18 cellular contexts compared by ENCODE assay signal in the genomic region with DNA sequence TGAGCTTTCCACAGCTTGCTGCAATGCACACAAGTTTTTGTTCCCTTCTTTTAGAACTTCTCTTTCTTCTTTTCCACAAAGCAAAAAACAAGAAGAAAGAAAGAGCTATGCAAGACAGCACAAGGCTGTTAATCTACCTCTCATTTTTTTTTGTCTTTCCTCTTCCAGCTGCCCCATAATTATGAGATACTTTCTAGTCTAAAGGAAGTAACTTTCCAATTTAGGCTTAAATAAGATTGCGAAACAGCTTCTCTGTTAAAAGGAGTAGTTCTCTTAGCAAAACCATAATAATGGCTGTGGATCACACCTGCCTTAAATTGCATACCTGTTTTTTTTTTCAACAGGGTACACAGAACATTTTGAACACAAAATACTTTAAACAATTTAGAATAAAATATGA.
"Had no signal": no experiment of that assay in that cellular context is flagged by ENCODE, and none has a peak within 500 bp of the region (broad histone marks: within the 10 kb centered on the region; RNA-seq: fewer than 3 reads in every experiment).

No MANE protein-coding gene starts in this region.

- H3K4me1 ChIP-seq: ascending aorta, heart left ventricle, prostate gland, right lobe of liver, tibial artery, vagina had no signal

- H3K9me3 ChIP-seq: ascending aorta, heart left ventricle, mucosa of descending colon, prostate gland, right lobe of liver, tibial artery, vagina had no signal

- H3K4me1 Mint-ChIP-seq: naive thymus-derived CD8-positive, alpha-beta T cell; stimulated activated memory B cell treated with anti-CD40 and anti-IgM and Interleukin-4, amounts not matched to agents 10 μg/mL and 1 μg/mL and 100 μg/mL, for 72 hours had no signal

- H3K27ac ChIP-seq: ascending aorta, heart left ventricle, prostate gland, right lobe of liver, tibial artery, vagina, WERI-Rb-1 had no signal

- H3K9me3 Mint-ChIP-seq: activated CD8-positive, alpha-beta T cell treated with anti-CD3 and anti-CD28 coated beads for 36 hours; activated T-cell treated with anti-CD3 and anti-CD28 coated beads, Interleukin-2, amount 50 U/mL, for 72 hours; naive thymus-derived CD8-positive, alpha-beta T cell; stimulated activated memory B cell treated with anti-CD40 and anti-IgM and Interleukin-4, amounts not matched to agents 10 μg/mL and 1 μg/mL and 100 μg/mL, for 72 hours had no signal

- ATAC-seq: activated CD8-positive, alpha-beta T cell treated with anti-CD3 and anti-CD28 coated beads for 36 hours; activated T-cell treated with anti-CD3 and anti-CD28 coated beads, Interleukin-2, amount 50 U/mL, for 72 hours; heart left ventricle; left lobe of liver; mucosa of descending colon; naive thymus-derived CD8-positive, alpha-beta T cell; stimulated activated memory B cell treated with anti-CD40 and anti-IgM and Interleukin-4, amounts not matched to agents 10 μg/mL and 1 μg/mL and 100 μg/mL, for 72 hours had no signal

- H3K27me3 Mint-ChIP-seq: activated CD8-positive, alpha-beta T cell treated with anti-CD3 and anti-CD28 coated beads for 36 hours; naive thymus-derived CD8-positive, alpha-beta T cell; stimulated activated memory B cell treated with anti-CD40 and anti-IgM and Interleukin-4, amounts not matched to agents 10 μg/mL and 1 μg/mL and 100 μg/mL, for 72 hours had no signal

- H3K36me3 ChIP-seq: prostate gland, vagina had no signal

- H3K4me3 ChIP-seq: ascending aorta, heart left ventricle, mucosa of descending colon, prostate gland, right lobe of liver, tibial artery, vagina had no signal

- H3K4me3 Mint-ChIP-seq: activated CD8-positive, alpha-beta T cell treated with anti-CD3 and anti-CD28 coated beads for 36 hours; activated T-cell treated with anti-CD3 and anti-CD28 coated beads, Interleukin-2, amount 50 U/mL, for 72 hours; naive thymus-derived CD8-positive, alpha-beta T cell; stimulated activated memory B cell treated with anti-CD40 and anti-IgM and Interleukin-4, amounts not matched to agents 10 μg/mL and 1 μg/mL and 100 μg/mL, for 72 hours had no signal

- H3K27ac Mint-ChIP-seq: activated CD8-positive, alpha-beta T cell treated with anti-CD3 and anti-CD28 coated beads for 36 hours; activated T-cell treated with anti-CD3 and anti-CD28 coated beads, Interleukin-2, amount 50 U/mL, for 72 hours; stimulated activated memory B cell treated with anti-CD40 and anti-IgM and Interleukin-4, amounts not matched to agents 10 μg/mL and 1 μg/mL and 100 μg/mL, for 72 hours had no signal

- FAIRE-seq: endothelial cell of umbilical vein had no signal

- H3K27me3 ChIP-seq: ascending aorta, heart left ventricle, right lobe of liver, tibial artery, vagina had no signal

- DNase-seq: activated CD4-positive, alpha-beta T cell treated with anti-CD3 and anti-CD28 coated beads for 4 hours; activated CD8-positive, alpha-beta memory T cell treated with anti-CD3 and anti-CD28 coated beads, Interleukin-2, amount 50 U/mL, for 4 hours; activated CD8-positive, alpha-beta T cell treated with anti-CD3 and anti-CD28 coated beads for 36 hours; activated T-cell treated with anti-CD3 and anti-CD28 coated beads, Interleukin-2, amount 50 U/mL, for 72 hours; heart left ventricle; mucosa of descending colon; naive thymus-derived CD8-positive, alpha-beta T cell; nucleus accumbens; right lobe of liver; stimulated activated CD4-positive, alpha-beta T cell treated with anti-CD3 and anti-CD28 coated beads, Interleukin-1b, Interleukin-23, amount 100 ng/mL, for 48 hours; tibial artery; WERI-Rb-1 had no signal
